26 cellular contexts compared by ENCODE assay signal in genomic region chr4:180455226-180455625, GRCh38.
A peak's percentile ranks its signal among the peaks of the same experiment; 100 is the strongest.
DNase-seq lines count a peak whose midpoint lies in the region; ATAC-seq and TF ChIP-seq lines count a peak whose summit lies in the region.
"Had no signal": no experiment of that assay in that cellular context is flagged by ENCODE, and none has a peak within 500 bp of the region (broad histone marks: within the 10 kb centered on the region; RNA-seq: fewer than 3 reads in every experiment).

No MANE protein-coding gene starts in this region.

- no peak overlapping the region for H2BK5ac ChIP-seq in trophoblast cell (ENCODE audit: low read depth, low read length, poor library complexity)

- no peak overlapping the region for H2AK5ac ChIP-seq in trophoblast cell (ENCODE audit: low read length)

- no peak overlapping the region for H2BK12ac ChIP-seq in trophoblast cell (ENCODE audit: low read length)

- ATAC-seq in foreskin keratinocyte (peak; percentile 41), GM19035 (IDR thresholded peaks at IDR 0.05; ENCODE audit: unreplicated experiment) (no peak)
- ATAC-seq: sciatic nerve; stimulated activated naive CD8-positive, alpha-beta T cell treated with anti-CD3 and anti-CD28 coated beads, Interleukin-15, Interleukin-2, amounts not matched to agents 100 U/mL and 50 U/mL, for 24 hours had no signal

- no peaks in the 10 kb centered on the region for H3K36me3 Mint-ChIP-seq in activated naive CD8-positive, alpha-beta T cell treated with anti-CD3 and anti-CD28 coated beads for 36 hours

- no peak overlapping the region for H4K12ac ChIP-seq in trophoblast cell (ENCODE audit: low read depth, low read length)

- no peaks in the 10 kb centered on the region for H3K27me3 Mint-ChIP-seq in activated naive CD8-positive, alpha-beta T cell treated with anti-CD3 and anti-CD28 coated beads for 36 hours

- H3K9me3 Mint-ChIP-seq in activated naive CD8-positive, alpha-beta T cell treated with anti-CD3 and anti-CD28 coated beads for 36 hours = no peaks in the 10 kb centered on the region

- TF ChIP-seq CTCF in foreskin keratinocyte (conservative IDR thresholded peaks at IDR 0.05) = no peak

- no peak overlapping the region for H3K27ac Mint-ChIP-seq in activated naive CD8-positive, alpha-beta T cell treated with anti-CD3 and anti-CD28 coated beads for 36 hours
- H3K27ac Mint-ChIP-seq: HFFc6 had no signal

- no peak overlapping the region for H3K4me3 ChIP-seq in trophoblast cell (ENCODE audit: low read depth, low read length)
- H3K4me3 ChIP-seq: thoracic aorta had no signal

- no peak overlapping the region for H3K4ac ChIP-seq in trophoblast cell (ENCODE audit: low read depth, low read length)

- H3K27ac ChIP-seq in foreskin keratinocyte (no peak overlapping the region), trophoblast cell (ENCODE audit: low read depth, low read length) (no peak overlapping the region)
- H3K27ac ChIP-seq: brain microvascular endothelial cell, C4-2B, thoracic aorta had no signal

- H3K18ac ChIP-seq in trophoblast cell (ENCODE audit: low read length) = no peak overlapping the region

- no peaks in the 10 kb centered on the region for H3K79me1 ChIP-seq in trophoblast cell (ENCODE audit: low read length)

- H3K4me1 Mint-ChIP-seq in activated naive CD8-positive, alpha-beta T cell treated with anti-CD3 and anti-CD28 coated beads for 36 hours = no peaks in the 10 kb centered on the region

- H3K4me3 Mint-ChIP-seq in activated naive CD8-positive, alpha-beta T cell treated with anti-CD3 and anti-CD28 coated beads for 36 hours = no peak overlapping the region
- H3K4me3 Mint-ChIP-seq: HFFc6 had no signal

- H4K91ac ChIP-seq in trophoblast cell (ENCODE audit: low read depth, low read length) = no peak overlapping the region

- no peak overlapping the region for H4K8ac ChIP-seq in trophoblast cell (ENCODE audit: low read depth, low read length)

- H3K27me3 ChIP-seq in foreskin keratinocyte (no peaks in the 10 kb centered on the region), trophoblast cell (ENCODE audit: insufficient read depth, low read length) (no peaks in the 10 kb centered on the region)
- H3K27me3 ChIP-seq: brain microvascular endothelial cell had no signal

- H3K4me1 ChIP-seq in foreskin keratinocyte = peaks cover 5% of the 10 kb centered on the region
- H3K4me1 ChIP-seq in trophoblast cell (ENCODE audit: control insufficient read depth in 1 of 2, insufficient read depth in 2 of 2, low read length in 2 of 2) = peaks cover 0 to 2% of the 10 kb centered on the region in 2 experiments

- H3K9ac ChIP-seq in trophoblast cell (ENCODE audit: low read length) = no peak overlapping the region

- no peak overlapping the region for H3K4me2 ChIP-seq in trophoblast cell (ENCODE audit: low read length)

- no peak overlapping the region for H2AFZ ChIP-seq in trophoblast cell (ENCODE audit: insufficient read depth, low read length, poor library complexity)

- no peaks in the 10 kb centered on the region for H3K79me2 ChIP-seq in trophoblast cell (ENCODE audit: control insufficient read depth, insufficient read depth, low read length, poor library complexity)

- H3K36me3 ChIP-seq in trophoblast cell (ENCODE audit: control insufficient read depth in 1 of 2, insufficient read depth in 2 of 2, low read length in 2 of 2) = no peaks in the 10 kb centered on the region
- H3K36me3 ChIP-seq: brain microvascular endothelial cell, thoracic aorta had no signal

- no CpG with 5 or more reads among the region's 3 CpGs for WGBS in trophoblast cell (ENCODE audit: extremely low coverage, insufficient coverage, insufficient read length)

- H3K14ac ChIP-seq in trophoblast cell (ENCODE audit: low read length) = no peak overlapping the region

- peak; percentile 29 for DNase-seq in NCI-H1048 (lab: John Stamatoyannopoulos, UW)
- peak; percentile 54 for DNase-seq in NCI-H510A treated with DMSO at 0.1 percent for 48 hours (lab: John Stamatoyannopoulos, UW)
- DNase-seq in foreskin keratinocyte = peak; percentile 4 to 25
- peak; percentile 13 to 64 for DNase-seq in trophoblast cell
- no peak for DNase-seq in activated naive CD8-positive, alpha-beta T cell treated with anti-CD3 and anti-CD28 coated beads for 36 hours
- no peak for DNase-seq in NCI-H345 (lab: John Stamatoyannopoulos, UW)
- DNase-seq: activated CD4-positive, alpha-beta T cell treated with anti-CD3 and anti-CD28 coated beads for 1 hour; activated gamma-delta T cell; activated T-cell treated with anti-CD3 and anti-CD28 coated beads, Interleukin-2, amount 50 U/mL, for 1 hour; brain microvascular endothelial cell; Calu3; effector memory CD4-positive, alpha-beta T cell; EL; foreskin melanocyte; HFFc6; MV-4-11; NCI-H1930; NCI-H446 treated with DMSO at 0.1 percent for 48 hours; posterior cingulate gyrus; stimulated activated CD4-positive, alpha-beta T cell treated with anti-CD3 and anti-CD28 coated beads, Interleukin-4, amount 100 ng/mL, for 4 hours; stimulated activated naive CD8-positive, alpha-beta T cell treated with anti-CD3 and anti-CD28 coated beads, Interleukin-15, Interleukin-2, amounts not matched to agents 100 U/mL and 50 U/mL, for 24 hours; T-helper 1 cell had no signal

- no peaks in the 10 kb centered on the region for H3K9me3 ChIP-seq in trophoblast cell (ENCODE audit: insufficient read depth, low read depth, low read length)
- H3K9me3 ChIP-seq: thoracic aorta had no signal

- no peak overlapping the region for H3K23ac ChIP-seq in trophoblast cell (ENCODE audit: low read length)

- no peak overlapping the region for H2BK120ac ChIP-seq in trophoblast cell (ENCODE audit: insufficient read depth, low read length, poor library complexity)

Comparison
In these comparisons a context has a peak if more than half of its experiments do, and no peak if none do; other contexts are left out.
1. DNase-seq: peak in NCI-H1048 (single experiment), NCI-H510A treated with DMSO at 0.1 percent for 48 hours (single experiment), foreskin keratinocyte (2 of 2) and trophoblast cell (2 of 2); none in activated naive CD8-positive, alpha-beta T cell treated with anti-CD3 and anti-CD28 coated beads for 36 hours (single experiment) and NCI-H345 (single experiment).